In the genomic region with DNA sequence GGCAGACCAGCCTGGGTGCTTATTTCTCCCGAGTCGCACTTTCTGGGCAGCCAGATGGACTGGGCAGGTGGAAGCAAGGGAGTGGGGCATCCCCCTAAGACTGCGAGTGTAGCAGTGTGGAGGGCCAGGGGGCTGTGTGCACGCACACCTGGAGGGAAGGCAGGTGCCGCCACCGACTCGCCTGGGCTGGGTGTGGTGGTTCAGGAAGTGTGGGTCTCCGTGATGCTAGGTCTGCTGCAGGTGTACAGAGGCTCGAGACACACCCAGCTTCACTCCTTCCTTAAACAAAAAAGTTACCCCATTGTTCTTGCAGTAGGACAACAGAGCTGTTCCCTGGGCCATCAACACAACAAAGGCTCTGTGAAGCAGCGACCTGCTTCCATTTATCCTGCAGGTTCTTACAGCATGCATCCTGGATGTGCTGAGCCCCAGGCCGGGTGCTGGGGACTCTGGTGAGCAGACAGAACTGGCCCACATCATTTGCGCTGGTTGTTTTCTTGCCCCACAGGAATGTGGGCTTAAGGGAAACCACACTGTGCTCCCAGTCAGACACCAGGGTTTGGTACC, we compare ENCODE assay signal across 30 cellular contexts.
"Had no signal": no experiment of that assay in that cellular context is flagged by ENCODE, and none has a peak within 500 bp of the region (broad histone marks: within the 10 kb centered on the region; RNA-seq: fewer than 3 reads in every experiment).

No MANE protein-coding gene starts in this region.

- H3K4me3 Mint-ChIP-seq: activated CD4-positive, alpha-beta T cell treated with anti-CD3 and anti-CD28 coated beads, Interleukin-2, amount 10 ng/mL, durations not matched to agents 7 days and 5 days; activated CD8-positive, alpha-beta T cell treated with anti-CD3 and anti-CD28 coated beads for 36 hours; activated T-cell treated with anti-CD3 and anti-CD28 coated beads, Interleukin-2, amount 50 U/mL, for 4 hours; activated T-helper 17 cell treated with anti-CD3 and anti-CD28 coated beads, Interleukin-2, amount 50 U/mL, for 72 hours; central memory CD8-positive, alpha-beta T cell; dendritic cell treated with granulocyte-macrophage colony-stimulating factor and Interleukin-4, amounts not matched to agents 40 ng/mL and 50 ng/mL, for 4 days; endodermal cell; naive B cell; nephron progenitor cell; stimulated activated effector memory CD8-positive, alpha-beta T cell treated with anti-CD3 and anti-CD28 coated beads, Interleukin-12 subunit alpha, Interleukin-12 subunit beta, amount 100 ng/mL, for 72 hours; stimulated activated naive CD8-positive, alpha-beta T cell treated with anti-CD3 and anti-CD28 coated beads, Interleukin-15, Interleukin-2, amounts not matched to agents 100 ng/mL and 50 ng/mL, for 24 hours had no signal

- H3K4me3 ChIP-seq: esophagus muscularis mucosa, heart left ventricle, pancreas, prostate gland, sigmoid colon, thoracic aorta, uterus had no signal

- H3K27me3 Mint-ChIP-seq: activated CD4-positive, alpha-beta T cell treated with anti-CD3 and anti-CD28 coated beads, Interleukin-2, amount 10 ng/mL, durations not matched to agents 7 days and 5 days; activated CD8-positive, alpha-beta T cell treated with anti-CD3 and anti-CD28 coated beads for 36 hours; dendritic cell treated with granulocyte-macrophage colony-stimulating factor and Interleukin-4, amounts not matched to agents 40 ng/mL and 50 ng/mL, for 4 days; stimulated activated naive CD8-positive, alpha-beta T cell treated with anti-CD3 and anti-CD28 coated beads, Interleukin-15, Interleukin-2, amounts not matched to agents 100 ng/mL and 50 ng/mL, for 24 hours had no signal

- H3K36me3 Mint-ChIP-seq: naive B cell had no signal

- H3K9me3 Mint-ChIP-seq: activated CD4-positive, alpha-beta T cell treated with anti-CD3 and anti-CD28 coated beads, Interleukin-2, amount 10 ng/mL, durations not matched to agents 7 days and 5 days; activated CD8-positive, alpha-beta T cell treated with anti-CD3 and anti-CD28 coated beads for 36 hours; activated T-cell treated with anti-CD3 and anti-CD28 coated beads, Interleukin-2, amount 50 U/mL, for 4 hours; dendritic cell treated with granulocyte-macrophage colony-stimulating factor and Interleukin-4, amounts not matched to agents 40 ng/mL and 50 ng/mL, for 4 days; endodermal cell; nephron progenitor cell; stimulated activated naive CD8-positive, alpha-beta T cell treated with anti-CD3 and anti-CD28 coated beads, Interleukin-15, Interleukin-2, amounts not matched to agents 100 ng/mL and 50 ng/mL, for 24 hours had no signal

- H3K36me3 ChIP-seq: pancreas, prostate gland, uterus had no signal

- H3K27ac ChIP-seq: esophagus muscularis mucosa, foreskin keratinocyte, heart left ventricle, pancreas, prostate gland, sigmoid colon, thoracic aorta, uterus had no signal

- H3K27me3 ChIP-seq: esophagus muscularis mucosa, foreskin keratinocyte, heart left ventricle, pancreas, sigmoid colon, uterus had no signal

- H3K9me3 ChIP-seq: esophagus muscularis mucosa, heart left ventricle, pancreas, prostate gland, sigmoid colon, thoracic aorta, uterus had no signal

- H3K4me1 Mint-ChIP-seq: activated CD4-positive, alpha-beta T cell treated with anti-CD3 and anti-CD28 coated beads, Interleukin-2, amount 10 ng/mL, durations not matched to agents 7 days and 5 days; activated T-helper 17 cell treated with anti-CD3 and anti-CD28 coated beads, Interleukin-2, amount 50 U/mL, for 72 hours; central memory CD8-positive, alpha-beta T cell; endodermal cell; naive B cell; nephron progenitor cell; stimulated activated effector memory CD8-positive, alpha-beta T cell treated with anti-CD3 and anti-CD28 coated beads, Interleukin-12 subunit alpha, Interleukin-12 subunit beta, amount 100 ng/mL, for 72 hours had no signal

- H3K4me1 ChIP-seq: esophagus muscularis mucosa, foreskin keratinocyte, heart left ventricle, pancreas, prostate gland, sigmoid colon, uterus had no signal

- DNase-seq: activated CD4-positive, alpha-beta T cell treated with anti-CD3 and anti-CD28 coated beads for 1 hour; activated CD4-positive, alpha-beta T cell treated with anti-CD3 and anti-CD28 coated beads, Interleukin-2, amount 10 ng/mL, durations not matched to agents 7 days and 5 days; activated CD8-positive, alpha-beta T cell treated with anti-CD3 and anti-CD28 coated beads for 36 hours; activated gamma-delta T cell treated with Interleukin-2 at 50 U/mL for 16 hours; activated naive CD4-positive, alpha-beta T cell treated with anti-CD3 and anti-CD28 coated beads, Interleukin-2, amount 50 U/mL, for 16 hours; activated T-cell treated with anti-CD3 and anti-CD28 coated beads, Interleukin-2, amount 50 U/mL, for 4 hours; amniotic stem cell; endodermal cell; foreskin keratinocyte; heart left ventricle; hypothalamus; islet precursor cell; mammary epithelial cell; naive B cell; nephron progenitor cell; pancreas; sigmoid colon; small intestine; stimulated activated CD4-positive, alpha-beta T cell treated with anti-CD3 and anti-CD28 coated beads, Interleukin-4, amount 100 ng/mL, for 24 hours; T-helper 2 cell; trophoblast cell; uterus had no signal

- H3K27ac Mint-ChIP-seq: activated CD4-positive, alpha-beta T cell treated with anti-CD3 and anti-CD28 coated beads, Interleukin-2, amount 10 ng/mL, durations not matched to agents 7 days and 5 days; activated CD8-positive, alpha-beta T cell treated with anti-CD3 and anti-CD28 coated beads for 36 hours; activated T-helper 17 cell treated with anti-CD3 and anti-CD28 coated beads, Interleukin-2, amount 50 U/mL, for 72 hours; dendritic cell treated with granulocyte-macrophage colony-stimulating factor and Interleukin-4, amounts not matched to agents 40 ng/mL and 50 ng/mL, for 4 days; naive B cell; nephron progenitor cell; stimulated activated effector memory CD8-positive, alpha-beta T cell treated with anti-CD3 and anti-CD28 coated beads, Interleukin-12 subunit alpha, Interleukin-12 subunit beta, amount 100 ng/mL, for 72 hours; stimulated activated naive CD8-positive, alpha-beta T cell treated with anti-CD3 and anti-CD28 coated beads, Interleukin-15, Interleukin-2, amounts not matched to agents 100 ng/mL and 50 ng/mL, for 24 hours had no signal

- ATAC-seq: activated CD8-positive, alpha-beta T cell treated with anti-CD3 and anti-CD28 coated beads for 36 hours; activated T-cell treated with anti-CD3 and anti-CD28 coated beads, Interleukin-2, amount 50 U/mL, for 4 hours; activated T-helper 17 cell treated with anti-CD3 and anti-CD28 coated beads, Interleukin-2, amount 50 U/mL, for 72 hours; foreskin keratinocyte; heart left ventricle; pancreas; stimulated activated effector memory CD8-positive, alpha-beta T cell treated with anti-CD3 and anti-CD28 coated beads, Interleukin-12 subunit alpha, Interleukin-12 subunit beta, amount 100 ng/mL, for 72 hours had no signal
